23 cellular contexts compared by ENCODE assay signal in the genomic region with DNA sequence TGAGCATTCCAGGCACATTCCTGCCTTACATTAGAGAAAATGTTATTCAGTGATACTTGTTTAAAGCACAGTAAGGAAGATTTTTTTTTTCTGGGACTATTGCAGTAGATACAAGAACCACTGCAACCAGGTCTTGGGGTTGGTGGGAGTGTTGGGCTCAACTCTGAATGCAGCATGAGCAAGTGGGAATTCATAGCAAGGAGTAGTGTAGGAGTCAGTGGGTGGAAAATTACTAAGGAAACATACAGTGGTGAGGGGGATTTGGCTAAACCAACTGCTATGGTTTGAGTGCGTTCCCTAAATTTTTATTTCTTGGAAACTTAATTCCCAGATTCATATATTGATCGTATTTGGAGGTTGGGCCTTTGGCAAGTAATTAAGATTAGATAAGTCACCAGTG. TPM values are rescaled to one million over a fixed set of nuclear protein-coding genes. Genes with fewer than 3 reads are reported as not detected.
DNase-seq lines count a peak whose midpoint lies in the region; ATAC-seq and TF ChIP-seq lines count a peak whose summit lies in the region.
"Had no signal": no experiment of that assay in that cellular context is flagged by ENCODE, and none has a peak within 500 bp of the region (broad histone marks: within the 10 kb centered on the region; RNA-seq: fewer than 3 reads in every experiment).

No MANE protein-coding gene starts in this region.

- POLR2A ChIA-PET in CD8-positive, alpha-beta T cell (lab: Charles Lee): no interaction called here
- POLR2A ChIA-PET in HEK293 (lab: Yijun Ruan, JAX): no interaction called here

- peaks cover 76% of the 10 kb centered on the region for H3K36me3 Mint-ChIP-seq in CD8-positive, alpha-beta T cell
- peaks cover 85% of the 10 kb centered on the region for H3K36me3 Mint-ChIP-seq in dendritic cell treated with granulocyte-macrophage colony-stimulating factor and Interleukin-4, amounts not matched to agents 40 ng/mL and 50 ng/mL, for 4 days (ENCODE audit: low read depth)

- peak overlapping the region; percentile 19 for H3K4ac ChIP-seq in trophoblast cell (ENCODE audit: low read depth, low read length)

- no peak overlapping the region for H2BK12ac ChIP-seq in trophoblast cell (ENCODE audit: low read length)

- H3K27me3 ChIP-seq in CD8-positive, alpha-beta T cell (ENCODE audit: insufficient read depth, low read length): no peaks in the 10 kb centered on the region
- no peaks in the 10 kb centered on the region for H3K27me3 ChIP-seq in trophoblast cell (ENCODE audit: insufficient read depth, low read length)
- H3K27me3 ChIP-seq: Peyer's patch, suprapubic skin had no signal

- no peak overlapping the region for H3K9ac ChIP-seq in trophoblast cell (ENCODE audit: low read length)

- no peak overlapping the region for H4K8ac ChIP-seq in trophoblast cell (ENCODE audit: low read depth, low read length)

- no peak overlapping the region for H2AK5ac ChIP-seq in trophoblast cell (ENCODE audit: low read length)

- TF ChIP-seq CTCF in CD8-positive, alpha-beta T cell (IDR thresholded peaks at IDR 0.05): no peak
- TF ChIP-seq CTCF in HEK293 (tag by site-specific recombination; IDR thresholded peaks at IDR 0.05): no peak

- no peak for ATAC-seq in CD8-positive, alpha-beta T cell
- ATAC-seq in GM18861 (IDR thresholded peaks at IDR 0.05; ENCODE audit: unreplicated experiment) (no peak), HG03280 (IDR thresholded peaks at IDR 0.05; ENCODE audit: unreplicated experiment) (no peak)
- ATAC-seq: stimulated activated memory B cell treated with anti-CD40 and anti-IgM and Interleukin-4, amounts not matched to agents 10 μg/mL and 1 μg/mL and 100 μg/mL, for 72 hours had no signal

- DNase-seq in CD8-positive, alpha-beta T cell: no peak
- no peak for DNase-seq in trophoblast cell
- DNase-seq in SKM-1 treated with dmso at 0.1 percent for 144 hours (lab: John Stamatoyannopoulos, UW; ENCODE audit: unreplicated experiment): no peak
- DNase-seq: activated CD4-positive, CD25-positive, alpha-beta regulatory T cell treated with anti-CD3 and anti-CD28 coated beads, Interleukin-2, amount 50 U/mL, for 72 hours; activated CD8-positive, alpha-beta memory T cell treated with anti-CD3 and anti-CD28 coated beads for 24 hours; activated naive CD4-positive, alpha-beta T cell; activated T-cell treated with anti-CD3 and anti-CD28 coated beads, Interleukin-2, amount 50 U/mL, for 24 hours; amygdala; head of caudate nucleus; mammary epithelial cell; NCI-H146; NCI-H2171; NCI-H524 treated with DMSO at 0.1 percent for 48 hours; Peyer's patch; retina; SIG-M5 had no signal

- H3K27ac Mint-ChIP-seq in CD8-positive, alpha-beta T cell: peak overlapping the region; percentile 12
- H3K27ac Mint-ChIP-seq in dendritic cell treated with granulocyte-macrophage colony-stimulating factor and Interleukin-4, amounts not matched to agents 40 ng/mL and 50 ng/mL, for 4 days: peak overlapping the region; percentile 38
- H3K27ac Mint-ChIP-seq: stimulated activated memory B cell treated with anti-CD40 and anti-IgM and Interleukin-4, amounts not matched to agents 10 μg/mL and 1 μg/mL and 100 μg/mL, for 72 hours had no signal

- intact Hi-C loops in CD8-positive, alpha-beta T cell (cut with DNase I, micrococcal nuclease): loop anchor here in 1 of 2 experiments (5.0 kb wide), 1 partner anchor 37 kb away; no protein-coding TSS in a partner anchor
- intact Hi-C loops in dendritic cell treated with granulocyte-macrophage colony-stimulating factor and Interleukin-4, amounts not matched to agents 40 ng/mL and 50 ng/mL, for 4 days (cut with micrococcal nuclease): no loop called here

- no peak overlapping the region for H3K23ac ChIP-seq in trophoblast cell (ENCODE audit: low read length)

- CTCF ChIA-PET in CD8-positive, alpha-beta T cell (lab: Charles Lee): interaction anchor here (0.9 kb wide), 1 partner anchor 11 kb away, joined by 3 read pairs; no protein-coding TSS in a partner anchor
- CTCF ChIA-PET in HEK293 (lab: Yijun Ruan, JAX): interaction anchor here (1.0 kb wide), 1 partner anchor 14 kb away, joined by 3 read pairs; no protein-coding TSS in a partner anchor

- H2AFZ ChIP-seq in trophoblast cell (ENCODE audit: insufficient read depth, low read length, poor library complexity): no peak overlapping the region

- H3K4me2 ChIP-seq in trophoblast cell (ENCODE audit: low read length): no peak overlapping the region

- no peak overlapping the region for H3K14ac ChIP-seq in trophoblast cell (ENCODE audit: low read length)

- H3K79me2 ChIP-seq in trophoblast cell (ENCODE audit: control insufficient read depth, insufficient read depth, low read length, poor library complexity): peaks cover 10% of the 10 kb centered on the region

- H2BK5ac ChIP-seq in trophoblast cell (ENCODE audit: low read depth, low read length, poor library complexity): no peak overlapping the region

- H3K4me1 ChIP-seq in CD8-positive, alpha-beta T cell (ENCODE audit: insufficient read depth, low read length): peaks cover 77% of the 10 kb centered on the region
- peaks cover 24% of the 10 kb centered on the region for H3K4me1 ChIP-seq in HEK293 (ENCODE audit: control insufficient read depth, insufficient read depth, low read length)
- H3K4me1 ChIP-seq in trophoblast cell (ENCODE audit: control insufficient read depth in 1 of 2, insufficient read depth in 2 of 2, low read length in 2 of 2): peaks cover 0 to 6% of the 10 kb centered on the region in 2 experiments

- H2BK120ac ChIP-seq in trophoblast cell (ENCODE audit: insufficient read depth, low read length, poor library complexity): no peak overlapping the region

- H3K4me1 Mint-ChIP-seq in CD8-positive, alpha-beta T cell (ENCODE audit: low read depth): peaks cover 88% of the 10 kb centered on the region
- peaks cover 72% of the 10 kb centered on the region for H3K4me1 Mint-ChIP-seq in dendritic cell treated with granulocyte-macrophage colony-stimulating factor and Interleukin-4, amounts not matched to agents 40 ng/mL and 50 ng/mL, for 4 days (ENCODE audit: low read depth)

- H3K9me3 ChIP-seq in CD8-positive, alpha-beta T cell (ENCODE audit: low read length): no peaks in the 10 kb centered on the region
- no peaks in the 10 kb centered on the region for H3K9me3 ChIP-seq in HEK293 (ENCODE audit: control insufficient read depth, insufficient read depth, low read depth, low read length)
- H3K9me3 ChIP-seq in trophoblast cell (ENCODE audit: insufficient read depth, low read depth, low read length): no peaks in the 10 kb centered on the region
- H3K9me3 ChIP-seq: Peyer's patch, suprapubic skin had no signal

- H3K79me1 ChIP-seq in trophoblast cell (ENCODE audit: low read length): no peaks in the 10 kb centered on the region

- peaks cover 4% of the 10 kb centered on the region for H3K36me3 ChIP-seq in CD8-positive, alpha-beta T cell (ENCODE audit: insufficient read depth, low read length)
- H3K36me3 ChIP-seq in HEK293 (ENCODE audit: control insufficient read depth in 2 of 2, insufficient read depth in 1 of 2, low read length in 2 of 2): peaks cover 40 to 68% of the 10 kb centered on the region in 2 experiments
- H3K36me3 ChIP-seq in trophoblast cell (ENCODE audit: control insufficient read depth in 1 of 2, insufficient read depth in 2 of 2, low read length in 2 of 2): peaks cover 5 to 9% of the 10 kb centered on the region in 2 experiments

- H3K18ac ChIP-seq in trophoblast cell (ENCODE audit: low read length): no peak overlapping the region

- no peak overlapping the region for H3K4me3 ChIP-seq in CD8-positive, alpha-beta T cell (ENCODE audit: low read depth, low read length)
- H3K4me3 ChIP-seq in HEK293 (ENCODE audit: low read depth, low read length) (no peak overlapping the region), trophoblast cell (ENCODE audit: low read depth, low read length) (no peak overlapping the region)
- H3K4me3 ChIP-seq: Peyer's patch, suprapubic skin had no signal

- no CpG with 5 or more reads among the region's 2 CpGs for WGBS in trophoblast cell (ENCODE audit: extremely low coverage, insufficient coverage, insufficient read length)

- H4K12ac ChIP-seq in trophoblast cell (ENCODE audit: low read depth, low read length): no peak overlapping the region

- no peak overlapping the region for H4K91ac ChIP-seq in trophoblast cell (ENCODE audit: low read depth, low read length)

- no peak overlapping the region for H3K27ac ChIP-seq in CD8-positive, alpha-beta T cell (ENCODE audit: low read depth, low read length)
- H3K27ac ChIP-seq in HEK293 (ENCODE audit: extremely low read depth, low read depth, low read length) (no peak overlapping the region; the same call in 1 of the 2 replicates), trophoblast cell (ENCODE audit: low read depth, low read length) (no peak overlapping the region)
- H3K27ac ChIP-seq: epithelial cell of prostate, Peyer's patch, suprapubic skin had no signal

- no peaks in the 10 kb centered on the region for H3K27me3 Mint-ChIP-seq in CD8-positive, alpha-beta T cell (ENCODE audit: low read depth)
- H3K27me3 Mint-ChIP-seq in dendritic cell treated with granulocyte-macrophage colony-stimulating factor and Interleukin-4, amounts not matched to agents 40 ng/mL and 50 ng/mL, for 4 days: no peaks in the 10 kb centered on the region
- H3K27me3 Mint-ChIP-seq: activated T-cell treated with anti-CD3 and anti-CD28 coated beads, Interleukin-2, amount 50 U/mL, for 24 hours; stimulated activated memory B cell treated with anti-CD40 and anti-IgM and Interleukin-4, amounts not matched to agents 10 μg/mL and 1 μg/mL and 100 μg/mL, for 72 hours had no signal

- no peaks in the 10 kb centered on the region for H3K9me3 Mint-ChIP-seq in CD8-positive, alpha-beta T cell
- H3K9me3 Mint-ChIP-seq in dendritic cell treated with granulocyte-macrophage colony-stimulating factor and Interleukin-4, amounts not matched to agents 40 ng/mL and 50 ng/mL, for 4 days: no peaks in the 10 kb centered on the region
- H3K9me3 Mint-ChIP-seq: activated T-cell treated with anti-CD3 and anti-CD28 coated beads, Interleukin-2, amount 50 U/mL, for 24 hours; stimulated activated memory B cell treated with anti-CD40 and anti-IgM and Interleukin-4, amounts not matched to agents 10 μg/mL and 1 μg/mL and 100 μg/mL, for 72 hours had no signal

- no peak overlapping the region for H3K4me3 Mint-ChIP-seq in CD8-positive, alpha-beta T cell
- no peak overlapping the region for H3K4me3 Mint-ChIP-seq in dendritic cell treated with granulocyte-macrophage colony-stimulating factor and Interleukin-4, amounts not matched to agents 40 ng/mL and 50 ng/mL, for 4 days
- H3K4me3 Mint-ChIP-seq: activated T-cell treated with anti-CD3 and anti-CD28 coated beads, Interleukin-2, amount 50 U/mL, for 24 hours; stimulated activated memory B cell treated with anti-CD40 and anti-IgM and Interleukin-4, amounts not matched to agents 10 μg/mL and 1 μg/mL and 100 μg/mL, for 72 hours had no signal

TF ChIP-seq in HEK293, 187 proteins besides CTCF, POLR2A, EP300 and RAD21:
- TF ChIP-seq ZFHX2 (tag by site-specific recombination; conservative IDR thresholded peaks at IDR 0.05) (peak; percentile 87), EGR2 (tag by site-specific recombination; IDR thresholded peaks at IDR 0.05; ENCODE audit: low read depth) (peak; percentile 86), ZNF658 (tag by site-specific recombination; IDR thresholded peaks at IDR 0.05) (no peak)

RNA-seq across cellular contexts. Expression of a gene that starts 22.4 kb away (rescaled TPM):
- 100 to 1,000 TPM; 195 to 200 TPM for total RNA-seq in CD8-positive, alpha-beta T cell
- polyA plus RNA-seq in trophoblast cell (2013): 143 and 144 TPM in 2 replicates
